14 cellular contexts compared by ENCODE assay signal in the genomic region with DNA sequence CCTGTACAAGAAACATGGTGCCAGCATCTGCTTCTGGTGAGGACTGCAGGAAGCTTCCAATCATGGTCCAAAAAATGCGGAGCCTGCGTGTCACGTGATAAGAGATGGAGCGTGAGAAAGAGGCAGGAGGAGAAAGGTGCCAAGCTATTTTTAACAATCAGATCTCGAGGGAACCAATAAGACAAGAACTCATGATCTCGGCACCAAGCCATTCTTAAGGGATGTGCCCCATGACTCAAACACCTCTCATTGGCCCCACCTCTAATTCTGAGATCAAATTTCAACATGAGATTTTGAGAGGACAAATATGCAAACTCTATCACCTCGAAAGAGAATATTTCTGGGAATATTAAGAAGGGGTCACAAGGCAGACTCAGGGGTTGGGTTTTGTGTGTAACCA.
DNase-seq lines count a peak whose midpoint lies in the region; ATAC-seq, FAIRE-seq and TF ChIP-seq lines count a peak whose summit lies in the region.
"Had no signal": no experiment of that assay in that cellular context is flagged by ENCODE, and none has a peak within 500 bp of the region (broad histone marks: within the 10 kb centered on the region; RNA-seq: fewer than 3 reads in every experiment).

No MANE protein-coding gene starts in this region.

- POLR2A ChIA-PET in PC-9 (lab: Charles Lee; ENCODE audit: unreplicated experiment), result no interaction called here
- POLR2A ChIA-PET in activated CD4-positive, alpha-beta T cell treated with anti-CD3 and anti-CD28 coated beads for 36 hours (lab: Charles Lee), result no interaction called here

- H4K20me1 ChIP-seq in PC-9 (ENCODE audit: insufficient read depth), result no peaks in the 10 kb centered on the region

- no peaks in the 10 kb centered on the region for H3K27me3 Mint-ChIP-seq in activated CD4-positive, alpha-beta T cell treated with anti-CD3 and anti-CD28 coated beads for 36 hours

- intact Hi-C loops in PC-9 (cut with micrococcal nuclease; ENCODE audit: unreplicated experiment), result no loop called here
- intact Hi-C loops in activated CD4-positive, alpha-beta T cell treated with anti-CD3 and anti-CD28 coated beads for 36 hours (cut with DNase I, micrococcal nuclease), result no loop called here

- peaks cover 4% of the 10 kb centered on the region for H3K9me3 Mint-ChIP-seq in activated CD4-positive, alpha-beta T cell treated with anti-CD3 and anti-CD28 coated beads for 36 hours (ENCODE audit: low read depth)

- no peak for TF ChIP-seq CTCF in PC-9 (conservative IDR thresholded peaks at IDR 0.05)
- no peak for TF ChIP-seq CTCF in epithelial cell of esophagus (IDR thresholded peaks at IDR 0.05; ENCODE audit: insufficient read depth, low read depth, low read length, missing control alignments)

- no peaks in the 10 kb centered on the region for H3K36me3 Mint-ChIP-seq in activated CD4-positive, alpha-beta T cell treated with anti-CD3 and anti-CD28 coated beads for 36 hours (ENCODE audit: low read depth)
- H3K36me3 Mint-ChIP-seq: CD14-positive monocyte; CD8-positive, alpha-beta T cell had no signal

- BruUV-seq in PC-9 (replicated peaks; lab: Mats Ljungman, UMichigan), result no TSS peak

- H2AFZ ChIP-seq in PC-9, result no peak overlapping the region

- no peak overlapping the region for H3K27ac Mint-ChIP-seq in activated CD4-positive, alpha-beta T cell treated with anti-CD3 and anti-CD28 coated beads for 36 hours
- H3K27ac Mint-ChIP-seq: CD14-positive monocyte; CD8-positive, alpha-beta T cell had no signal

- H3K4me2 ChIP-seq in PC-9, result peak overlapping the region; percentile 8; the same call in 1 of the 2 replicates

- H3K9me3 ChIP-seq in PC-9 (ENCODE audit: insufficient read depth, low read depth), result peaks cover 11% of the 10 kb centered on the region; the same call in 1 of the 2 replicates

- H3K36me3 ChIP-seq in PC-9 (ENCODE audit: low read depth), result no peaks in the 10 kb centered on the region

- peaks cover 16% of the 10 kb centered on the region for H3K4me1 ChIP-seq in PC-9 (replicated peaks; ENCODE audit: insufficient read depth)

- no peaks in the 10 kb centered on the region for H3F3A ChIP-seq in PC-9 (ENCODE audit: insufficient read depth, low read depth)

- no peaks in the 10 kb centered on the region for H3K4me1 Mint-ChIP-seq in activated CD4-positive, alpha-beta T cell treated with anti-CD3 and anti-CD28 coated beads for 36 hours
- H3K4me1 Mint-ChIP-seq: CD14-positive monocyte had no signal

- no peaks in the 10 kb centered on the region for H3K9me2 ChIP-seq in PC-9 (ENCODE audit: insufficient read depth)

- H3K4me3 ChIP-seq in PC-9, result no peak overlapping the region
- no peak overlapping the region for H3K4me3 ChIP-seq in epithelial cell of esophagus (ENCODE audit: low read length)

- DNase-seq in A172 (ENCODE audit: low spot score) (peak; percentile 11), Daoy (ENCODE audit: low read depth) (peak; percentile 22), PC-9 (no peak), epithelial cell of esophagus (ENCODE audit: low read depth) (peak; percentile 1), D341Med (ENCODE audit: low spot score) (no peak), RCC 7860 (ENCODE audit: low spot score) (no peak)
- no peak for DNase-seq in activated CD4-positive, alpha-beta T cell treated with anti-CD3 and anti-CD28 coated beads for 36 hours
- DNase-seq: CD8-positive, alpha-beta T cell; COR-L47; DND-41; GF-D8 had no signal

- no peaks in the 10 kb centered on the region for H3K27me3 ChIP-seq in PC-9 (ENCODE audit: insufficient read depth, low read depth)

- no peaks in the 10 kb centered on the region for H3K79me2 ChIP-seq in PC-9 (ENCODE audit: low read depth)

- no peak overlapping the region for H3K27ac ChIP-seq in PC-9

- H3K4me3 Mint-ChIP-seq in activated CD4-positive, alpha-beta T cell treated with anti-CD3 and anti-CD28 coated beads for 36 hours, result no peak overlapping the region
- H3K4me3 Mint-ChIP-seq: CD14-positive monocyte; CD8-positive, alpha-beta T cell had no signal

- no peak for ATAC-seq in activated CD4-positive, alpha-beta T cell treated with anti-CD3 and anti-CD28 coated beads for 36 hours
- ATAC-seq: CD8-positive, alpha-beta T cell; HCT116 had no signal

- CTCF ChIA-PET in PC-9 (lab: Charles Lee), result no interaction called here
- CTCF ChIA-PET in activated CD4-positive, alpha-beta T cell treated with anti-CD3 and anti-CD28 coated beads for 36 hours (lab: Charles Lee), result no interaction called here

- no peak for FAIRE-seq in RCC 7860 (lab: Jason Lieb, UNC)
- FAIRE-seq: HTR-8/SVneo had no signal

Comparison
In these comparisons a context has a peak if more than half of its experiments do, and no peak if none do; other contexts are left out.
1. DNase-seq: peak in A172 (single experiment), Daoy (single experiment) and epithelial cell of esophagus (single experiment); none in PC-9 (0 of 2), activated CD4-positive, alpha-beta T cell treated with anti-CD3 and anti-CD28 coated beads for 36 hours (single experiment), D341Med (single experiment) and RCC 7860 (single experiment).